In genomic region chr2:16373341-16373740, GRCh38 we compare ENCODE assay signal across 26 cellular contexts.
A peak's percentile ranks its signal among the peaks of the same experiment; 100 is the strongest.
DNase-seq lines count a peak whose midpoint lies in the region; ATAC-seq and TF ChIP-seq lines count a peak whose summit lies in the region.
"Had no signal": no experiment of that assay in that cellular context is flagged by ENCODE, and none has a peak within 500 bp of the region (broad histone marks: within the 10 kb centered on the region; RNA-seq: fewer than 3 reads in every experiment).

No MANE protein-coding gene starts in this region.

- H3K36me3 ChIP-seq in BE2C = no peaks in the 10 kb centered on the region
- H3K36me3 ChIP-seq: BLaER1; BLaER1 treated with 17β-estradiol and CSF1 and Interleukin-3, amounts not matched to agents 10 nM and 100 nM had no signal

- TF ChIP-seq CTCF in BE2C (IDR thresholded peaks at IDR 0.05; ENCODE audit: low read depth, low read length) = no peak

- peaks cover 28% of the 10 kb centered on the region for H3K9me3 ChIP-seq in BE2C
- H3K9me3 ChIP-seq: BLaER1; BLaER1 treated with 17β-estradiol and CSF1 and Interleukin-3, amounts not matched to agents 10 nM and 100 nM; Caco-2 had no signal

- peaks cover 13% of the 10 kb centered on the region for H3K4me1 ChIP-seq in BE2C
- H3K4me1 ChIP-seq: A549; BLaER1; BLaER1 treated with 17β-estradiol and CSF1 and Interleukin-3, amounts not matched to agents 10 nM and 100 nM; Caco-2 had no signal

- H3K27me3 ChIP-seq in BE2C = peaks cover 3% of the 10 kb centered on the region; the same call in 1 of the 2 replicates
- H3K27me3 ChIP-seq: BLaER1; BLaER1 treated with 17β-estradiol and CSF1 and Interleukin-3, amounts not matched to agents 10 nM and 100 nM had no signal

- ATAC-seq in GM18511 (IDR thresholded peaks at IDR 0.05; ENCODE audit: unreplicated experiment) = no peak
- ATAC-seq: A549; CD8-positive, alpha-beta T cell had no signal

- H3K4me3 ChIP-seq in BE2C (ENCODE audit: low read depth, low read length) = no peak overlapping the region
- H3K4me3 ChIP-seq: A549; BLaER1; BLaER1 treated with 17β-estradiol and CSF1 and Interleukin-3, amounts not matched to agents 10 nM and 100 nM had no signal

- DNase-seq in NCI-H526 treated with DMSO at 0.1 percent for 48 hours (lab: John Stamatoyannopoulos, UW) = peak; percentile 81
- DNase-seq in NCI-H526 (lab: John Stamatoyannopoulos, UW) = no peak
- DNase-seq in BE2C = peak; percentile 93
- DNase-seq: 8988T; ACHN; AML-193; C1 segment of cervical spinal cord; Caco-2; Calu3; CD4-positive, alpha-beta memory T cell; CD4-positive, alpha-beta T cell; CD4-positive, CD25-positive, alpha-beta regulatory T cell; CD8-positive, alpha-beta memory T cell; CD8-positive, alpha-beta T cell; COR-L47; DMS 273 treated with DMSO at 0.1 percent for 48 hours; DMS153; DMS53; DMS79; DMS79 treated with DMSO at 0.1 percent for 48 hours; DND-41; EL had no signal

Comparison
In these comparisons a context has a peak if more than half of its experiments do, and no peak if none do; other contexts are left out.
1. DNase-seq: peak in NCI-H526 treated with DMSO at 0.1 percent for 48 hours (single experiment) and BE2C (single experiment); none in NCI-H526 (0 of 2).